In the genomic region with DNA sequence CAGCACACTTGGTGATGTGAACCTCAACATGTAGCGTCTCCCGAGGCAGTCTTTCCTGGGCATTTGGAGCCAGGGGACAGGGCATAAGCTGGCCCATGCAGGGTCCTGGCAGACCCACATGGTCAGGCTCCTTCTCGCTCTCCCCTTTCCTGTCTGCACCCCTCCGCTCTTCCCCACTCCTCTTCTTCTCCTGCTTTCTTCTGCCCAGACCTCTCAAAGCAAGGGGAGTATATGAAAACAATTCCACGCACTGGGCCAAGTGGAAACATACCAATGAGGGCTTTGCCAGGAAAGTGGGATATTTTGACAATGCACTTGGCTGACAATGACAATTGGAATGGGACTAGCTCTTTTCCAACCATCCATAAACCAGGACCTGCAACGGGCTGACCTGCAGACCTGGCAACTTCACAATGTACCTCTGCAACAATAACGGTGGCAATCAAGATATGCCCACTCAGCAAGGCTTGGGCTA, we compare ENCODE assay signal across 11 cellular contexts. TPM values are rescaled to one million over a fixed set of nuclear protein-coding genes. Genes with fewer than 3 reads are reported as not detected.
DNase-seq lines count a peak whose midpoint lies in the region; TF ChIP-seq lines count a peak whose summit lies in the region.
"Had no signal": no experiment of that assay in that cellular context is flagged by ENCODE, and none has a peak within 500 bp of the region (broad histone marks: within the 10 kb centered on the region; RNA-seq: fewer than 3 reads in every experiment).

No MANE protein-coding gene starts in this region.

- intact Hi-C loops in activated naive CD4-positive, alpha-beta T cell treated with anti-CD3 and anti-CD28 coated beads for 36 hours (cut with micrococcal nuclease), result no loop called here
- intact Hi-C loops in transverse colon (cut with DNase I; ENCODE audit: low total_unique reads), result no loop called here

- H3K4me3 ChIP-seq in esophagus (ENCODE audit: low read depth in 1 of 2, low read length in 2 of 2), result no peak overlapping the region
- H3K4me3 ChIP-seq in transverse colon, result no peak overlapping the region
- H3K4me3 ChIP-seq in foreskin fibroblast (ENCODE audit: low read depth in 1 of 2, low read length in 2 of 2), result no peak overlapping the region

- TF ChIP-seq POLR2A in transverse colon (IDR thresholded peaks at IDR 0.05), result no peak

- peak overlapping the region; percentile 54 to 56 for H3K27ac ChIP-seq in esophagus (ENCODE audit: low read depth in 2 of 2, low read length in 1 of 2)
- H3K27ac ChIP-seq in transverse colon, result peak overlapping the region; percentile 69 to 87 (median 76)

- H3K9me3 ChIP-seq in esophagus (ENCODE audit: control insufficient read depth in 2 of 2, insufficient read depth in 1 of 2, low read depth in 1 of 2, low read length in 1 of 2), result no peaks in the 10 kb centered on the region
- no peaks in the 10 kb centered on the region for H3K9me3 ChIP-seq in transverse colon

- H3K27me3 ChIP-seq in esophagus (ENCODE audit: control insufficient read depth in 1 of 2, insufficient read depth in 2 of 2, low read length in 2 of 2) (no peaks in the 10 kb centered on the region), transverse colon (no peaks in the 10 kb centered on the region)

- H3K4me1 Mint-ChIP-seq in activated naive CD4-positive, alpha-beta T cell treated with anti-CD3 and anti-CD28 coated beads for 36 hours (ENCODE audit: low read depth), result no peaks in the 10 kb centered on the region
- H3K4me1 Mint-ChIP-seq in activated naive CD4-positive, alpha-beta T cell treated with anti-CD3 and anti-CD28 coated beads, Interleukin-2, amount 10 ng/mL, durations not matched to agents 7 days and 5 days, result no peaks in the 10 kb centered on the region
- H3K4me1 Mint-ChIP-seq in nephron, result peaks cover 76% of the 10 kb centered on the region

- no peak overlapping the region for H3K4me3 Mint-ChIP-seq in activated naive CD4-positive, alpha-beta T cell treated with anti-CD3 and anti-CD28 coated beads for 36 hours
- H3K4me3 Mint-ChIP-seq in activated naive CD4-positive, alpha-beta T cell treated with anti-CD3 and anti-CD28 coated beads, Interleukin-2, amount 10 ng/mL, durations not matched to agents 7 days and 5 days, result no peak overlapping the region
- peak overlapping the region in 2 of 3 experiments; percentile 1 to 59 for H3K4me3 Mint-ChIP-seq in nephron

- in situ Hi-C loops in transverse colon (cut with MboI; ENCODE audit: low pct_ligation_motif_present in 1 of 4, low pct_unique_long_range_greater_than_20kb in 1 of 4, low sequenced_read_pairs in 3 of 4), result no loop called here

- H3K4me1 ChIP-seq in esophagus (ENCODE audit: control insufficient read depth in 2 of 2, insufficient read depth in 2 of 2, low read length in 1 of 2) (peaks cover 0 to 5% of the 10 kb centered on the region in 2 donors), transverse colon (peaks cover 19 to 62% (median 46%) of the 10 kb centered on the region in 4 donors)

- H3K9me3 Mint-ChIP-seq in activated naive CD4-positive, alpha-beta T cell treated with anti-CD3 and anti-CD28 coated beads for 36 hours, result no peaks in the 10 kb centered on the region
- no peaks in the 10 kb centered on the region for H3K9me3 Mint-ChIP-seq in activated naive CD4-positive, alpha-beta T cell treated with anti-CD3 and anti-CD28 coated beads, Interleukin-2, amount 10 ng/mL, durations not matched to agents 7 days and 5 days
- no peaks in the 10 kb centered on the region for H3K9me3 Mint-ChIP-seq in nephron

- WGBS in esophagus, 2 donors, result 68 to 76% methylated on average over 7 of the region's 7 CpGs
- WGBS in transverse colon (ENCODE audit: low coverage in 1 of 2), 2 donors, result 72 to 74% methylated on average over 6 to 7 of the region's 7 CpGs

- CTCF ChIA-PET in activated naive CD4-positive, alpha-beta T cell treated with anti-CD3 and anti-CD28 coated beads for 36 hours (lab: Charles Lee), result no interaction called here
- CTCF ChIA-PET in activated naive CD4-positive, alpha-beta T cell treated with anti-CD3 and anti-CD28 coated beads, Interleukin-2, amount 10 ng/mL, durations not matched to agents 7 days and 5 days (lab: Charles Lee), result no interaction called here

- no peak for TF ChIP-seq EP300 in transverse colon (IDR thresholded peaks at IDR 0.05; ENCODE audit: low read depth)

- DNase-seq in activated naive CD4-positive, alpha-beta T cell treated with anti-CD3 and anti-CD28 coated beads for 36 hours, result no peak
- no peak for DNase-seq in activated naive CD4-positive, alpha-beta T cell treated with anti-CD3 and anti-CD28 coated beads, Interleukin-2, amount 10 ng/mL, durations not matched to agents 7 days and 5 days
- no peak for DNase-seq in transverse colon
- no peak for DNase-seq in foreskin fibroblast
- no peak for DNase-seq in globus pallidus (ENCODE audit: low spot score)
- DNase-seq in RPMI8226, result no peak
- DNase-seq: activated gamma-delta T cell, NCI-H226, SHP77 had no signal

- H3K27me3 Mint-ChIP-seq in activated naive CD4-positive, alpha-beta T cell treated with anti-CD3 and anti-CD28 coated beads for 36 hours (ENCODE audit: low read depth), result no peaks in the 10 kb centered on the region
- no peaks in the 10 kb centered on the region for H3K27me3 Mint-ChIP-seq in activated naive CD4-positive, alpha-beta T cell treated with anti-CD3 and anti-CD28 coated beads, Interleukin-2, amount 10 ng/mL, durations not matched to agents 7 days and 5 days
- no peaks in the 10 kb centered on the region for H3K27me3 Mint-ChIP-seq in nephron (ENCODE audit: low read depth)

- H3K36me3 ChIP-seq in esophagus (ENCODE audit: control insufficient read depth in 2 of 2, insufficient read depth in 2 of 2, low read length in 1 of 2) (no peaks in the 10 kb centered on the region), transverse colon (no peaks in the 10 kb centered on the region)

- H3K27ac Mint-ChIP-seq in activated naive CD4-positive, alpha-beta T cell treated with anti-CD3 and anti-CD28 coated beads for 36 hours, result peak overlapping the region; percentile 67
- no peak overlapping the region for H3K27ac Mint-ChIP-seq in activated naive CD4-positive, alpha-beta T cell treated with anti-CD3 and anti-CD28 coated beads, Interleukin-2, amount 10 ng/mL, durations not matched to agents 7 days and 5 days
- peak overlapping the region; percentile 96 to 98 (median 96) for H3K27ac Mint-ChIP-seq in nephron

- TF ChIP-seq CTCF in nephron (IDR thresholded peaks at IDR 0.05; ENCODE audit: unreplicated experiment in 3 of 3), result no peak
- no peak for TF ChIP-seq CTCF in transverse colon (IDR thresholded peaks at IDR 0.05)
- no peak for TF ChIP-seq CTCF in foreskin fibroblast (IDR thresholded peaks at IDR 0.05; ENCODE audit: low read depth, low read length)

- H3K36me3 Mint-ChIP-seq in activated naive CD4-positive, alpha-beta T cell treated with anti-CD3 and anti-CD28 coated beads for 36 hours (ENCODE audit: low read depth), result peaks cover 39% of the 10 kb centered on the region
- H3K36me3 Mint-ChIP-seq in activated naive CD4-positive, alpha-beta T cell treated with anti-CD3 and anti-CD28 coated beads, Interleukin-2, amount 10 ng/mL, durations not matched to agents 7 days and 5 days, result peaks cover 59% of the 10 kb centered on the region
- peaks cover 20% of the 10 kb centered on the region for H3K36me3 Mint-ChIP-seq in nephron (ENCODE audit: low read depth)

RNA-seq across cellular contexts. Expression of gene TRAF3IP2, which starts 58.9 kb away (rescaled TPM):
- 10 to 100 TPM; 39.9 to 42.2 TPM for total RNA-seq in activated naive CD4-positive, alpha-beta T cell treated with anti-CD3 and anti-CD28 coated beads for 36 hours
- polyA plus RNA-seq in esophagus, result 10 to 100 TPM; 34.9 to 36.6 TPM
- 10 to 100 TPM; 33.0 to 57.8 (median 54.5) TPM for total RNA-seq in transverse colon

Comparison
In these comparisons a context has a peak if more than half of its experiments do, and no peak if none do; other contexts are left out.
1. H3K4me3 Mint-ChIP-seq: peak in nephron (2 of 3); none in activated naive CD4-positive, alpha-beta T cell treated with anti-CD3 and anti-CD28 coated beads for 36 hours (single experiment) and activated naive CD4-positive, alpha-beta T cell treated with anti-CD3 and anti-CD28 coated beads, Interleukin-2, amount 10 ng/mL, durations not matched to agents 7 days and 5 days (single experiment).